ENCODE assay signal across 8 cellular contexts in the genomic region with DNA sequence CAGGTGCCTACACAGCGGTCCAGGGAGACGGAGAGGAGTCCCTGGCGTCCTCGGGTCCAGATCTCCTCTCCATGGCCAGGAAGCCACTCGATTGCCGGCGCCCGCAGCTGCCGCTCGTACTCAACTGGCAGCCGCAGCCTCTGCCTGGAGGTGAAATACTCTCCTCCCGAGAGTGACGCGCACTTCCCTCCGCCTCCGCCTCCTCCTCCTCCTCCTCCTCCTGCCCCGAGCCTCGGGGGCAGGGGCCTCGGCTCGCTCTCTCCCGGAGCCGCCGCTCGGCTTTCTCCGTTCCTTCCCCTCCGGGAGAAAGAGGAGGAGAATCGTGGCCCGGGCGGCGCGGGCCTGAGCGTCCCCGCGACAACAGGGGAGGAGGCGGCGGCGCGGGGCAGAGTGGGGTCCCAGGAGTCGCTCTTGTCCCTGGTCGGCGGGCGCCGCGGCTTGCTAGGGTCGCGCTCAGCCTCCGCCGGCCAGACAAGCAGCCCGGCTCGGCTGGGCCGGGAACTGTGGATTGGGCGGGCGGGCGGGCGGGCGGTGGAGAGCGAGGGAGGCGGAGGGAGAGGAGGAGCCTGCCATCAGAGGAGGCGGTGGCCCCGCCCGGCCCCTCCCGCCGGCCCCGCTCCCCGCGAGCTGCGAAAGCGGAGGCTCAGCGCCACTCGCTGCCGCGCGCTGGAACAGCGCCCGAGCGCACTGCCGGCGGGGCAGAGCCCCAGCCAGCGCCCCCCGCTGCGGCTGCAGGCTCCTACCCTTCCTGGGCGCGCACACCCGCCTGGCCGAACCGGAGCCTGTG. TPM values are rescaled to one million over a fixed set of nuclear protein-coding genes. Genes with fewer than 3 reads are reported as not detected.
DNase-seq lines count a peak whose midpoint lies in the region; ATAC-seq and TF ChIP-seq lines count a peak whose summit lies in the region.

A gene with protein sequence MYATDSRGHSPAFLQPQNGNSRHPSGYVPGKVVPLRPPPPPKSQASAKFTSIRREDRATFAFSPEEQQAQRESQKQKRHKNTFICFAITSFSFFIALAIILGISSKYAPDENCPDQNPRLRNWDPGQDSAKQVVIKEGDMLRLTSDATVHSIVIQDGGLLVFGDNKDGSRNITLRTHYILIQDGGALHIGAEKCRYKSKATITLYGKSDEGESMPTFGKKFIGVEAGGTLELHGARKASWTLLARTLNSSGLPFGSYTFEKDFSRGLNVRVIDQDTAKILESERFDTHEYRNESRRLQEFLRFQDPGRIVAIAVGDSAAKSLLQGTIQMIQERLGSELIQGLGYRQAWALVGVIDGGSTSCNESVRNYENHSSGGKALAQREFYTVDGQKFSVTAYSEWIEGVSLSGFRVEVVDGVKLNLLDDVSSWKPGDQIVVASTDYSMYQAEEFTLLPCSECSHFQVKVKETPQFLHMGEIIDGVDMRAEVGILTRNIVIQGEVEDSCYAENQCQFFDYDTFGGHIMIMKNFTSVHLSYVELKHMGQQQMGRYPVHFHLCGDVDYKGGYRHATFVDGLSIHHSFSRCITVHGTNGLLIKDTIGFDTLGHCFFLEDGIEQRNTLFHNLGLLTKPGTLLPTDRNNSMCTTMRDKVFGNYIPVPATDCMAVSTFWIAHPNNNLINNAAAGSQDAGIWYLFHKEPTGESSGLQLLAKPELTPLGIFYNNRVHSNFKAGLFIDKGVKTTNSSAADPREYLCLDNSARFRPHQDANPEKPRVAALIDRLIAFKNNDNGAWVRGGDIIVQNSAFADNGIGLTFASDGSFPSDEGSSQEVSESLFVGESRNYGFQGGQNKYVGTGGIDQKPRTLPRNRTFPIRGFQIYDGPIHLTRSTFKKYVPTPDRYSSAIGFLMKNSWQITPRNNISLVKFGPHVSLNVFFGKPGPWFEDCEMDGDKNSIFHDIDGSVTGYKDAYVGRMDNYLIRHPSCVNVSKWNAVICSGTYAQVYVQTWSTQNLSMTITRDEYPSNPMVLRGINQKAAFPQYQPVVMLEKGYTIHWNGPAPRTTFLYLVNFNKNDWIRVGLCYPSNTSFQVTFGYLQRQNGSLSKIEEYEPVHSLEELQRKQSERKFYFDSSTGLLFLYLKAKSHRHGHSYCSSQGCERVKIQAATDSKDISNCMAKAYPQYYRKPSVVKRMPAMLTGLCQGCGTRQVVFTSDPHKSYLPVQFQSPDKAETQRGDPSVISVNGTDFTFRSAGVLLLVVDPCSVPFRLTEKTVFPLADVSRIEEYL (N-terminal part only) (minus strand): TSS at position 126 of the 787 bp plus-strand sequence. CDS start 18,140 bp downstream, outside the sequence.

- WGBS in adrenal gland, 4 donors: 0% methylated on average over 7 to 84 of the region's 86 CpGs
- 0% methylated on average over 9 to 86 of the region's 86 CpGs for WGBS in heart left ventricle, 4 donors
- 0 to 1% methylated on average over 8 to 79 of the region's 86 CpGs for WGBS in upper lobe of left lung, 2 donors

- H3K27me3 ChIP-seq in adrenal gland: no peaks in the 10 kb centered on the region
- H3K27me3 ChIP-seq in heart left ventricle: no peaks in the 10 kb centered on the region
- H3K27me3 ChIP-seq in upper lobe of left lung: no peaks in the 10 kb centered on the region

- intact Hi-C loops in adrenal gland (cut with DNase I): loop anchor here in 1 of 2 donors (10.0 kb wide), 1 partner anchor 64 kb away; no protein-coding TSS in a partner anchor
- intact Hi-C loops in heart left ventricle (cut with DNase I): loop anchor here (1.0 to 10.0 kb wide), 11 partner anchors 41 to 484 kb away; no protein-coding TSS in a partner anchor
- intact Hi-C loops in posterior vena cava (cut with DNase I): no loop called here

- TF ChIP-seq POLR2A in adrenal gland (IDR thresholded peaks at IDR 0.05) (peak; percentile 87 to 97), heart left ventricle (IDR thresholded peaks at IDR 0.05) (peak; percentile 73 to 95), upper lobe of left lung (IDR thresholded peaks at IDR 0.05) (peak in 3 of 4 donors; percentile 86 to 97 (median 89))

- H3K4me3 ChIP-seq in adrenal gland (peak within 1 kb of the TSS; percentile 36 to 88 (median 64)), heart left ventricle (peak within 1 kb of the TSS; percentile 53 to 96 (median 84)), upper lobe of left lung (peak within 1 kb of the TSS; percentile 72 to 97 (median 82))

- peaks cover 5 to 40% of the 10 kb centered on the region in 2 donors for H3K4me1 ChIP-seq in adrenal gland (replicated peaks in 1 of 2)
- peaks cover 0 to 51% (median 23%) of the 10 kb centered on the region in 12 donors for H3K4me1 ChIP-seq in heart left ventricle
- H3K4me1 ChIP-seq in upper lobe of left lung: peaks cover 21 to 52% (median 46%) of the 10 kb centered on the region in 4 donors

- DNase-seq in NCI-H1092 treated with DMSO at 0.1 percent for 48 hours (lab: John Stamatoyannopoulos, UW) (peak; percentile 80), T-helper 1 cell (peak; percentile 79 to 92 (median 87)), adrenal gland (peak; percentile 92 to 95 (median 93)), heart left ventricle (peak; percentile 91 to 96 (median 93)), posterior vena cava (ENCODE audit: low spot score) (peak; percentile 96), upper lobe of left lung (peak; percentile 94 to 98)

- H3K36me3 ChIP-seq in adrenal gland (replicated peaks in 1 of 2) (no peaks in the 10 kb centered on the region), heart left ventricle (no peaks in the 10 kb centered on the region), upper lobe of left lung (no peaks in the 10 kb centered on the region)

- ATAC-seq in HG02610 (IDR thresholded peaks at IDR 0.05; ENCODE audit: unreplicated experiment): peak; percentile 76
- ATAC-seq in heart left ventricle: peak; percentile 82 to 95 (median 93)
- peak; percentile 93 to 94 for ATAC-seq in upper lobe of left lung (ENCODE audit: low FRiP score in 2 of 2)

- peak within 1 kb of the TSS; percentile 94 to 97 (median 96) for H3K27ac ChIP-seq in adrenal gland
- peak within 1 kb of the TSS; percentile 87 to 100 (median 98) for H3K27ac ChIP-seq in heart left ventricle
- peak within 1 kb of the TSS; percentile 95 to 99 (median 98) for H3K27ac ChIP-seq in upper lobe of left lung

- peak in 1 of 4 donors; percentile 42 for TF ChIP-seq EP300 in upper lobe of left lung (IDR thresholded peaks at IDR 0.05)

- H3K9me3 ChIP-seq in adrenal gland (replicated peaks in 1 of 3) (no peaks in the 10 kb centered on the region), heart left ventricle (no peaks in the 10 kb centered on the region), upper lobe of left lung (no peaks in the 10 kb centered on the region)

- TF ChIP-seq CTCF in GM12874 (IDR thresholded peaks at IDR 0.05; ENCODE audit: insufficient read depth, low read depth, low read length) (peak; percentile 73), adrenal gland (IDR thresholded peaks at IDR 0.05) (peak in 3 of 6 experiments; percentile 19 to 54 (median 44)), heart left ventricle (IDR thresholded peaks at IDR 0.05) (peak in 11 of 12 donors; percentile 14 to 60 (median 42)), upper lobe of left lung (IDR thresholded peaks at IDR 0.05) (peak; percentile 47 to 73 (median 62))

RNA-seq across cellular contexts. Expression of the gene that starts here (rescaled TPM):
- total RNA-seq in adrenal gland (10 to 100 TPM; 16.2 to 84.6 (median 36.8) TPM), heart left ventricle (10 to 100 TPM in 2 of 9 donors, 1 to 10 TPM in 7; 6.7 to 49.3 (median 7.4) TPM), posterior vena cava (10 to 100 TPM; 39.1 to 43.3 TPM), upper lobe of left lung (100 to 1,000 TPM; 113 to 277 (median 161) TPM)
- polyA plus RNA-seq in adrenal gland (10 to 100 TPM in 1 of 3 donors, 1 to 10 TPM in 2; 6.8 to 14.6 (median 7.4) TPM), heart left ventricle (1 to 10 TPM; 5.8 to 8.7 TPM)

Comparison
In these comparisons a context has a peak if more than half of its experiments do, and no peak if none do; other contexts are left out.
1. Peak in every context shown above with its lines: DNase-seq, ATAC-seq, H3K4me3 ChIP-seq and H3K27ac ChIP-seq.
2. intact Hi-C loops: an anchor here in heart left ventricle (1.0 to 10.0 kb wide); none called in posterior vena cava.